ENCODE assay signal across 8 cellular contexts in genomic region chr6:104325341-104326172, GRCh38.
A peak's percentile ranks its signal among the peaks of the same experiment; 100 is the strongest.
DNase-seq lines count a peak whose midpoint lies in the region; ATAC-seq lines count a peak whose summit lies in the region.

No MANE protein-coding gene starts in this region.

- H3K27me3 ChIP-seq in GM23248 (replicated peaks; ENCODE audit: insufficient read depth): no peaks in the 10 kb centered on the region
- H3K27me3 ChIP-seq in neuronal stem cell (ENCODE audit: control insufficient read depth in 3 of 3, insufficient read depth in 3 of 3, low read depth in 1 of 3, low read length in 3 of 3): peaks cover 0 to 2% (median 0%) of the 10 kb centered on the region in 3 experiments

- no peak overlapping the region for H2BK12ac ChIP-seq in neuronal stem cell (ENCODE audit: low read length)

- H3K9me3 ChIP-seq in GM23248 (ENCODE audit: low read depth): no peaks in the 10 kb centered on the region
- no peaks in the 10 kb centered on the region for H3K9me3 ChIP-seq in neuronal stem cell (replicated peaks in 1 of 2; ENCODE audit: control insufficient read depth in 2 of 2, insufficient read depth in 1 of 2, low read depth in 1 of 2, low read length in 2 of 2)

- peaks cover 21% of the 10 kb centered on the region for H3F3A ChIP-seq in GM23248 (ENCODE audit: insufficient read depth)

- no peaks in the 10 kb centered on the region for H3K9me2 ChIP-seq in GM23248 (ENCODE audit: insufficient read depth)

- H3K4ac ChIP-seq in neuronal stem cell (ENCODE audit: low read length): no peak overlapping the region

- H3K4me3 ChIP-seq in GM23248: peak overlapping the region; percentile 41
- no peak overlapping the region for H3K4me3 ChIP-seq in neuronal stem cell (ENCODE audit: low read length in 2 of 2)

- H3K79me1 ChIP-seq in neuronal stem cell (ENCODE audit: low read depth, low read length): no peaks in the 10 kb centered on the region

- peak overlapping the region; percentile 2; the same call in 1 of the 2 replicates for H2AFZ ChIP-seq in GM23248
- H2AFZ ChIP-seq in neuronal stem cell (ENCODE audit: low read length): peak overlapping the region; percentile 47

- H4K20me1 ChIP-seq in GM23248 (ENCODE audit: insufficient read depth): no peaks in the 10 kb centered on the region

- H3K27ac ChIP-seq in GM23248 (peak overlapping the region; percentile 46), neuronal stem cell (replicated peaks; ENCODE audit: low read length) (no peak overlapping the region)

- H3K23ac ChIP-seq in neuronal stem cell (ENCODE audit: low read depth, low read length, poor library complexity): no peak overlapping the region

- ATAC-seq in HG03469 (IDR thresholded peaks at IDR 0.05; ENCODE audit: unreplicated experiment) (no peak), HG02759 (IDR thresholded peaks at IDR 0.05; ENCODE audit: unreplicated experiment) (no peak), left colon (no peak)

- in situ Hi-C loops in GM23248 (cut with MboI): no loop called here

- H3K36me3 ChIP-seq in GM23248 (ENCODE audit: low read depth): no peaks in the 10 kb centered on the region
- no peaks in the 10 kb centered on the region for H3K36me3 ChIP-seq in neuronal stem cell (replicated peaks in 1 of 2; ENCODE audit: control insufficient read depth in 2 of 2, insufficient read depth in 2 of 2, low read length in 2 of 2)

- intact Hi-C loops in left colon (cut with DNase I, micrococcal nuclease): no loop called here

- H4K8ac ChIP-seq in neuronal stem cell (ENCODE audit: low read depth, low read length): no peak overlapping the region

- H3K18ac ChIP-seq in neuronal stem cell (ENCODE audit: low read length): no peak overlapping the region

- DNase-seq in AML-193 (lab: John Stamatoyannopoulos, UW) (peak; percentile 35 to 45), GM23248 (peak; percentile 50), NCI-H460 (ENCODE audit: extremely low read depth, low read depth) (peak; percentile 25), cerebellar cortex (ENCODE audit: low spot score) (peak; percentile 30), neuronal stem cell (ENCODE audit: low spot score) (peak; percentile 5), left colon (no peak)

- WGBS in GM23248 (ENCODE audit: low coverage in 1 of 2, low lambda C conversion rate in 2 of 2, missing lambda C conversion rate in 2 of 2), 2 experiments: 7 to 10% methylated on average over 9 of the region's 9 CpGs
- WGBS in neuronal stem cell (ENCODE audit: extremely low coverage in 2 of 2, insufficient read length in 2 of 2, insufficient replicate concordance in 1 of 2), 2 donors: no CpG with 5 or more reads among the region's 9 CpGs

- no peaks in the 10 kb centered on the region for H3K79me2 ChIP-seq in GM23248 (ENCODE audit: insufficient read depth)

- H4K91ac ChIP-seq in neuronal stem cell (ENCODE audit: low read depth, low read length, poor library complexity): no peak overlapping the region

- H3K4me1 ChIP-seq in GM23248 (ENCODE audit: insufficient read depth) (peaks cover 18% of the 10 kb centered on the region), neuronal stem cell (ENCODE audit: control insufficient read depth in 2 of 2, insufficient read depth in 1 of 2, low read depth in 1 of 2, low read length in 2 of 2) (no peaks in the 10 kb centered on the region)

- H2AK5ac ChIP-seq in neuronal stem cell (ENCODE audit: low read depth, low read length): no peak overlapping the region

- H2BK5ac ChIP-seq in neuronal stem cell (ENCODE audit: low read length): no peak overlapping the region

- H3K9ac ChIP-seq in GM23248: no peak overlapping the region
- H3K9ac ChIP-seq in neuronal stem cell (ENCODE audit: low read depth, low read length, poor library complexity): no peak overlapping the region

- H3K4me2 ChIP-seq in GM23248 (ENCODE audit: unreplicated experiment) (peak overlapping the region; percentile 70), neuronal stem cell (ENCODE audit: insufficient read depth, low read length, poor library complexity, severe bottlenecking) (no peak overlapping the region)

- H2BK120ac ChIP-seq in neuronal stem cell (ENCODE audit: low read depth, low read length): no peak overlapping the region

- no peak overlapping the region for H2BK15ac ChIP-seq in neuronal stem cell (ENCODE audit: low read length)

- H3K14ac ChIP-seq in neuronal stem cell (ENCODE audit: low read length): no peak overlapping the region

Comparison
In these comparisons a context has a peak if more than half of its experiments do, and no peak if none do; other contexts are left out.
1. DNase-seq: peak in AML-193 (2 of 2), GM23248 (single experiment), NCI-H460 (single experiment), cerebellar cortex (single experiment) and neuronal stem cell (single experiment); none in left colon (0 of 2).